In genomic region chr15:99909914-99910313, GRCh38 we compare ENCODE assay signal across 8 cellular contexts.
DNase-seq lines count a peak whose midpoint lies in the region; ATAC-seq, FAIRE-seq and TF ChIP-seq lines count a peak whose summit lies in the region.

No MANE protein-coding gene starts in this region.

- CTCF ChIA-PET in activated CD4-positive, alpha-beta T cell treated with anti-CD3 and anti-CD28 coated beads for 36 hours (lab: Charles Lee): interaction anchor here (1.3 kb wide), 1 partner anchor 87 kb away, joined by 3 read pairs; no protein-coding TSS in a partner anchor

- DNase-seq in activated CD4-positive, alpha-beta T cell treated with anti-CD3 and anti-CD28 coated beads for 36 hours: peak; percentile 31
- no peak for DNase-seq in activated CD4-positive, alpha-beta T cell treated with anti-CD3 and anti-CD28 coated beads for 1 hour
- DNase-seq in NAMALWA (ENCODE audit: low spot score) (peak; percentile 11), cardiac fibroblast (ENCODE audit: low read depth in 2 of 2) (peak in 1 of 2 donors; percentile 11), renal cortical epithelial cell (ENCODE audit: low read depth) (peak; percentile 30), immature natural killer cell (no peak), cortex of kidney (lab: John Stamatoyannopoulos, UW) (no peak), frontal cortex (ENCODE audit: low spot score in 2 of 2) (no peak)

- no peak for FAIRE-seq in frontal cortex (lab: Jason Lieb, UNC)

- no peaks in the 10 kb centered on the region for H3K9me3 Mint-ChIP-seq in activated CD4-positive, alpha-beta T cell treated with anti-CD3 and anti-CD28 coated beads for 36 hours (ENCODE audit: low read depth)
- no peaks in the 10 kb centered on the region for H3K9me3 Mint-ChIP-seq in immature natural killer cell

- peak overlapping the region; percentile 38 for H3K27ac Mint-ChIP-seq in activated CD4-positive, alpha-beta T cell treated with anti-CD3 and anti-CD28 coated beads for 36 hours
- H3K27ac Mint-ChIP-seq in immature natural killer cell: no peak overlapping the region

- H3K27me3 Mint-ChIP-seq in activated CD4-positive, alpha-beta T cell treated with anti-CD3 and anti-CD28 coated beads for 36 hours: no peaks in the 10 kb centered on the region
- H3K27me3 Mint-ChIP-seq in immature natural killer cell (ENCODE audit: low read depth in 3 of 3): peaks cover 2 to 7% (median 6%) of the 10 kb centered on the region in 3 donors

- H3K4me1 Mint-ChIP-seq in activated CD4-positive, alpha-beta T cell treated with anti-CD3 and anti-CD28 coated beads for 36 hours: peaks cover 10% of the 10 kb centered on the region
- H3K4me1 Mint-ChIP-seq in immature natural killer cell: no peaks in the 10 kb centered on the region

- intact Hi-C loops in activated CD4-positive, alpha-beta T cell treated with anti-CD3 and anti-CD28 coated beads for 36 hours (cut with DNase I, micrococcal nuclease): no loop called here

- H3K36me3 Mint-ChIP-seq in activated CD4-positive, alpha-beta T cell treated with anti-CD3 and anti-CD28 coated beads for 36 hours (ENCODE audit: low read depth): no peaks in the 10 kb centered on the region
- H3K36me3 Mint-ChIP-seq in immature natural killer cell: no peaks in the 10 kb centered on the region

- H3K4me3 Mint-ChIP-seq in activated CD4-positive, alpha-beta T cell treated with anti-CD3 and anti-CD28 coated beads for 36 hours: no peak overlapping the region
- no peak overlapping the region for H3K4me3 Mint-ChIP-seq in immature natural killer cell

- H3K4me3 ChIP-seq in cardiac fibroblast (replicated peaks in 1 of 2; ENCODE audit: low read depth in 2 of 2, low read length in 2 of 2): no peak overlapping the region

- peak; percentile 2 for TF ChIP-seq CTCF in cardiac fibroblast (IDR thresholded peaks at IDR 0.05; ENCODE audit: low read depth, low read length)

- ATAC-seq in activated CD4-positive, alpha-beta T cell treated with anti-CD3 and anti-CD28 coated beads for 36 hours: no peak

- POLR2A ChIA-PET in activated CD4-positive, alpha-beta T cell treated with anti-CD3 and anti-CD28 coated beads for 36 hours (lab: Charles Lee): no interaction called here

Comparison
In these comparisons a context has a peak if more than half of its experiments do, and no peak if none do; other contexts are left out.
1. DNase-seq: peak in activated CD4-positive, alpha-beta T cell treated with anti-CD3 and anti-CD28 coated beads for 36 hours (single experiment), NAMALWA (single experiment) and renal cortical epithelial cell (single experiment); none in activated CD4-positive, alpha-beta T cell treated with anti-CD3 and anti-CD28 coated beads for 1 hour (single experiment), immature natural killer cell (0 of 3), cortex of kidney (single experiment) and frontal cortex (0 of 2).